Comparison of ENCODE assay signal across 14 cellular contexts in the genomic region with DNA sequence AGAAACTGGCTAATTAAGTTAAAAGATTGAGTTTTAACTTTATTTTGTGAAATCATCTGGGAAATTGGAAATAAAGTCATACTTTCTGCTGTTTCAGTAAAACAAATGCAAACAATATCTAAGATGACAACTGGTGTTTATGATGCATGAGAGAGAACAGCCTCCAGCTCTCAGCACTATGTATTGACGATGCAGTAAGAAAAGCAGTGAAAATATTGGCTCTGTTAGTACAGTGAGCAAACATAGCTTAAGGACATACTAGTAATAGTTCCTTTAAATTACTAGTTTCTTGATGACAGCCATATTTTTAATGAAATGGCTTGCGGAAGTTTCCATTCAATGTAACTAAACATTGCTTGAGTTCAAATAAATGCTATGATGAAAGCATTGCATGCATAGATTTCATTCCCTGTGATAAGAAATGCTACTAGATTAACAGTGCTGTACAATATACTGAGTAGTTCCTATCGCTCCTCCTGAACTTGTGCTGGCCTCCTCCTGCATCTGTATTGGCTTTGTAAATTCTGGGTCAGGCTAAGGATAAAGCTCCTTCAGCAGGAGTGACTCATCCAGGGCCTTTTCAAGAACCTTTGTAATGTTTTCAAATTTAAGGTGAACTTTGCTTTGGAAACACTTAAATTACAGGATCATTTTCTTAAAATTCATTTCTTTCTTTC. TPM values are rescaled to one million over a fixed set of nuclear protein-coding genes. Genes with fewer than 3 reads are reported as not detected.
A peak's percentile ranks its signal among the peaks of the same experiment; 100 is the strongest.
DNase-seq lines count a peak whose midpoint lies in the region; TF ChIP-seq lines count a peak whose summit lies in the region.
"Had no signal": no experiment of that assay in that cellular context is flagged by ENCODE, and none has a peak within 500 bp of the region (broad histone marks: within the 10 kb centered on the region; RNA-seq: fewer than 3 reads in every experiment).

No MANE protein-coding gene starts in this region.

- no peaks in the 10 kb centered on the region for H3K9me3 ChIP-seq in osteoblast (ENCODE audit: low read depth, low read length)
- H3K9me3 ChIP-seq: esophagus muscularis mucosa had no signal

- no peak for TF ChIP-seq CTCF in NB4 (IDR thresholded peaks at IDR 0.05; ENCODE audit: low read depth, low read length)
- no peak for TF ChIP-seq CTCF in cardiac fibroblast (IDR thresholded peaks at IDR 0.05; ENCODE audit: low read depth, low read length)
- no peak for TF ChIP-seq CTCF in osteoblast (IDR thresholded peaks at IDR 0.05; ENCODE audit: extremely low read depth, low read depth, low read length)

- H4K20me1 ChIP-seq in osteoblast (ENCODE audit: insufficient read depth, low read length), result no peaks in the 10 kb centered on the region

- no peaks in the 10 kb centered on the region for H3K27me3 ChIP-seq in H7 (ENCODE audit: control insufficient read depth, insufficient read depth, low read length)
- no peaks in the 10 kb centered on the region for H3K27me3 ChIP-seq in osteoblast (ENCODE audit: insufficient read depth, low read length)
- H3K27me3 ChIP-seq: esophagus muscularis mucosa had no signal

- DNase-seq in NCI-H1417 (lab: John Stamatoyannopoulos, UW), result peak in 2 of 3 experiments; percentile 9 to 46
- no peak for DNase-seq in NCI-H1417 treated with DMSO at 0.1 percent for 48 hours (lab: John Stamatoyannopoulos, UW)
- DNase-seq in NB4 (ENCODE audit: low read depth), result peak; percentile 6
- peak; percentile 51 to 66 for DNase-seq in cardiac fibroblast (ENCODE audit: low read depth in 2 of 2)
- DNase-seq in myocyte (ENCODE audit: low read depth), result peak; percentile 36
- no peak for DNase-seq in H7
- DNase-seq in osteoblast (ENCODE audit: insufficient read length, low spot score, missing footprints), result no peak
- DNase-seq in stimulated activated CD4-positive, alpha-beta T cell treated with anti-CD3 and anti-CD28 coated beads, Interleukin-2, amount 100 ng/mL, for 24 hours, result no peak
- DNase-seq: cortex of kidney, MM.1S, NCI-H510A treated with DMSO at 0.1 percent for 48 hours, posterior cingulate gyrus, Right ventricle myocardium superior had no signal

- no peak for TF ChIP-seq POLR2A in NB4 (IDR thresholded peaks at IDR 0.05; ENCODE audit: extremely low read depth, insufficient read length)

- H3K4me3 ChIP-seq in NB4 (ENCODE audit: low read depth, low read length), result no peak overlapping the region
- H3K4me3 ChIP-seq in cardiac fibroblast (replicated peaks in 1 of 2; ENCODE audit: low read depth in 2 of 2, low read length in 2 of 2), result no peak overlapping the region
- H3K4me3 ChIP-seq in H7 (ENCODE audit: insufficient read depth, low read depth, low read length), result no peak overlapping the region
- no peak overlapping the region for H3K4me3 ChIP-seq in osteoblast (ENCODE audit: insufficient read depth, low read length)
- H3K4me3 ChIP-seq: esophagus muscularis mucosa had no signal

- H2AFZ ChIP-seq in osteoblast (ENCODE audit: low read length), result no peak overlapping the region

- no peak overlapping the region for H3K27ac ChIP-seq in osteoblast (ENCODE audit: low read depth, low read length)
- H3K27ac ChIP-seq: esophagus muscularis mucosa had no signal

- H3K36me3 ChIP-seq in H7 (replicated peaks; ENCODE audit: control insufficient read depth, insufficient read depth, low read length), result no peaks in the 10 kb centered on the region
- no peaks in the 10 kb centered on the region for H3K36me3 ChIP-seq in osteoblast (ENCODE audit: insufficient read depth, low read length)
- H3K36me3 ChIP-seq: esophagus muscularis mucosa had no signal

- H3K4me1 ChIP-seq in osteoblast (ENCODE audit: insufficient read depth, low read length), result peaks cover 4% of the 10 kb centered on the region

- H3K79me2 ChIP-seq in osteoblast (ENCODE audit: insufficient read depth, low read length), result no peaks in the 10 kb centered on the region

- H3K4me2 ChIP-seq in osteoblast (ENCODE audit: insufficient read depth, low read length), result no peak overlapping the region

RNA-seq across cellular contexts. Expression of a gene that starts 11.6 kb away (rescaled TPM):
- 58.1 and 62.4 TPM in 2 replicates for total RNA-seq in myocyte
- 19.4 TPM for polyA plus RNA-seq in myocyte (2012)
- 1.2 and 4.5 TPM in 2 replicates for total RNA-seq in H7 (2014; rRNA removed; shearing (Covaris generic))
- total RNA-seq in osteoblast, result 52.5 and 81.3 TPM in 2 replicates

Comparison
In these comparisons a context has a peak if more than half of its experiments do, and no peak if none do; other contexts are left out.
1. DNase-seq: peak in NCI-H1417 (2 of 3), NB4 (single experiment), cardiac fibroblast (2 of 2) and myocyte (single experiment); none in NCI-H1417 treated with DMSO at 0.1 percent for 48 hours (single experiment), H7 (single experiment), osteoblast (single experiment) and stimulated activated CD4-positive, alpha-beta T cell treated with anti-CD3 and anti-CD28 coated beads, Interleukin-2, amount 100 ng/mL, for 24 hours (0 of 2).